1 cellular context compared by ENCODE assay signal in the genomic region with DNA sequence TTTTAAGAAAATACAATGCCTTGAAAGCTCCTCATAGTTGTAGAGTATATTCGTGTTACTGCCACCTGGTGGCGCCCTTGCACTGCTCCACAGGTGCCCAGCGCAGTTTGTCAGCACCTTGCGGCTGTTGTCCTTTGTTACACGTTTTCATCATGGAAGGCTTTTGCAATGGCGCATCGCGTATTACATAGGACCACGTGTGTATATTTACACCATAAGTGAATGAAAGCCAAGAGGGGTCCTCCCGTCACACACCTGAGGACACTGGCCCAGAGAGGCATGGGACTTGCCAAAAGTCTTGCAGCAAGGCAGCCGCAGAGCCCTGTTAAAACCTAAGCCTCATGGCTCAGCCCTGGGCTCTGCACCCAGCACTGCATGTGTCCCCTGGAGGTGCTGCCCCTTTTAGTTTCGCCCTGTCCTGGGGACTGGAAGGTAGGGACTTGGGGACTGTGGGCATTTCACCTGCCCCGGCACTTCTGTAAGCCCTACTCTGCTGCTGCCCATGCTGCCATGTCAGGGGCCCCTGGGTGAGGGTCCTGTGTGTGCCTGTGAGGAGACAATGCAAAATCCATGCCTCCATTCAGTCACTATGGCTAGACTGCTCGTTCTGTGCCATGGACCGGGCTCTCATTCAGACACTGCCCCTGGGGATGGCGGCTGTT.
TF ChIP-seq lines count a peak whose summit lies in the region.

No MANE protein-coding gene starts in this region.

TF ChIP-seq in GM12878, 131 proteins besides CTCF, POLR2A, EP300 and RAD21 (continued from another document and continues in another):
- TF ChIP-seq, protein P1, sequence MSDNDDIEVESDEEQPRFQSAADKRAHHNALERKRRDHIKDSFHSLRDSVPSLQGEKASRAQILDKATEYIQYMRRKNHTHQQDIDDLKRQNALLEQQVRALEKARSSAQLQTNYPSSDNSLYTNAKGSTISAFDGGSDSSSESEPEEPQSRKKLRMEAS (IDR thresholded peaks at IDR 0.05; ENCODE audit: low read depth, low read length): 0 out of 2 replicates have a peak, but pooled peaks have one; percentile 50
- TF ChIP-seq, protein P2, sequence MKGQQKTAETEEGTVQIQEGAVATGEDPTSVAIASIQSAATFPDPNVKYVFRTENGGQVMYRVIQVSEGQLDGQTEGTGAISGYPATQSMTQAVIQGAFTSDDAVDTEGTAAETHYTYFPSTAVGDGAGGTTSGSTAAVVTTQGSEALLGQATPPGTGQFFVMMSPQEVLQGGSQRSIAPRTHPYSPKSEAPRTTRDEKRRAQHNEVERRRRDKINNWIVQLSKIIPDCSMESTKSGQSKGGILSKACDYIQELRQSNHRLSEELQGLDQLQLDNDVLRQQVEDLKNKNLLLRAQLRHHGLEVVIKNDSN (IDR thresholded peaks at IDR 0.05; ENCODE audit: borderline replicate concordance, extremely low read length, insufficient read depth, low read depth, low read length): no peak
- no peak for TF ChIP-seq BACH1 (IDR thresholded peaks at IDR 0.05; ENCODE audit: borderline replicate concordance)
- no peak for TF ChIP-seq RCOR1 (conservative IDR thresholded peaks at IDR 0.05; ENCODE audit: low read depth, low read length)
- no peak for TF ChIP-seq WRNIP1 (IDR thresholded peaks at IDR 0.05; ENCODE audit: borderline replicate concordance, low read depth, low read length)
- TF ChIP-seq, protein P3, sequence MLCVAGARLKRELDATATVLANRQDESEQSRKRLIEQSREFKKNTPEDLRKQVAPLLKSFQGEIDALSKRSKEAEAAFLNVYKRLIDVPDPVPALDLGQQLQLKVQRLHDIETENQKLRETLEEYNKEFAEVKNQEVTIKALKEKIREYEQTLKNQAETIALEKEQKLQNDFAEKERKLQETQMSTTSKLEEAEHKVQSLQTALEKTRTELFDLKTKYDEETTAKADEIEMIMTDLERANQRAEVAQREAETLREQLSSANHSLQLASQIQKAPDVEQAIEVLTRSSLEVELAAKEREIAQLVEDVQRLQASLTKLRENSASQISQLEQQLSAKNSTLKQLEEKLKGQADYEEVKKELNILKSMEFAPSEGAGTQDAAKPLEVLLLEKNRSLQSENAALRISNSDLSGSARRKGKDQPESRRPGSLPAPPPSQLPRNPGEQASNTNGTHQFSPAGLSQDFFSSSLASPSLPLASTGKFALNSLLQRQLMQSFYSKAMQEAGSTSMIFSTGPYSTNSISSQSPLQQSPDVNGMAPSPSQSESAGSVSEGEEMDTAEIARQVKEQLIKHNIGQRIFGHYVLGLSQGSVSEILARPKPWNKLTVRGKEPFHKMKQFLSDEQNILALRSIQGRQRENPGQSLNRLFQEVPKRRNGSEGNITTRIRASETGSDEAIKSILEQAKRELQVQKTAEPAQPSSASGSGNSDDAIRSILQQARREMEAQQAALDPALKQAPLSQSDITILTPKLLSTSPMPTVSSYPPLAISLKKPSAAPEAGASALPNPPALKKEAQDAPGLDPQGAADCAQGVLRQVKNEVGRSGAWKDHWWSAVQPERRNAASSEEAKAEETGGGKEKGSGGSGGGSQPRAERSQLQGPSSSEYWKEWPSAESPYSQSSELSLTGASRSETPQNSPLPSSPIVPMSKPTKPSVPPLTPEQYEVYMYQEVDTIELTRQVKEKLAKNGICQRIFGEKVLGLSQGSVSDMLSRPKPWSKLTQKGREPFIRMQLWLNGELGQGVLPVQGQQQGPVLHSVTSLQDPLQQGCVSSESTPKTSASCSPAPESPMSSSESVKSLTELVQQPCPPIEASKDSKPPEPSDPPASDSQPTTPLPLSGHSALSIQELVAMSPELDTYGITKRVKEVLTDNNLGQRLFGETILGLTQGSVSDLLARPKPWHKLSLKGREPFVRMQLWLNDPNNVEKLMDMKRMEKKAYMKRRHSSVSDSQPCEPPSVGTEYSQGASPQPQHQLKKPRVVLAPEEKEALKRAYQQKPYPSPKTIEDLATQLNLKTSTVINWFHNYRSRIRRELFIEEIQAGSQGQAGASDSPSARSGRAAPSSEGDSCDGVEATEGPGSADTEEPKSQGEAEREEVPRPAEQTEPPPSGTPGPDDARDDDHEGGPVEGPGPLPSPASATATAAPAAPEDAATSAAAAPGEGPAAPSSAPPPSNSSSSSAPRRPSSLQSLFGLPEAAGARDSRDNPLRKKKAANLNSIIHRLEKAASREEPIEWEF (IDR thresholded peaks at IDR 0.05; ENCODE audit: insufficient replicate concordance, low read depth, low read length): no peak
- TF ChIP-seq SPI1 (IDR thresholded peaks at IDR 0.05; ENCODE audit: borderline replicate concordance, insufficient read depth, low read depth, low read length): no peak
- TF ChIP-seq TAF1 (IDR thresholded peaks at IDR 0.05; ENCODE audit: borderline replicate concordance, low read depth, low read length): no peak
- TF ChIP-seq HCFC1 (IDR thresholded peaks at IDR 0.05; ENCODE audit: low read length): no peak
- no peak for TF ChIP-seq CBFB (IDR thresholded peaks at IDR 0.05; ENCODE audit: low read depth)
- TF ChIP-seq JUNB (IDR thresholded peaks at IDR 0.05): no peak
- TF ChIP-seq NFXL1 (IDR thresholded peaks at IDR 0.05; ENCODE audit: borderline replicate concordance): no peak
- TF ChIP-seq FOXM1 (IDR thresholded peaks at IDR 0.05; ENCODE audit: low read depth, low read length): no peak
- TF ChIP-seq RB1 (IDR thresholded peaks at IDR 0.05; ENCODE audit: borderline replicate concordance): peak; percentile 43; the same call in 1 of the 2 replicates
- TF ChIP-seq, protein P4, sequence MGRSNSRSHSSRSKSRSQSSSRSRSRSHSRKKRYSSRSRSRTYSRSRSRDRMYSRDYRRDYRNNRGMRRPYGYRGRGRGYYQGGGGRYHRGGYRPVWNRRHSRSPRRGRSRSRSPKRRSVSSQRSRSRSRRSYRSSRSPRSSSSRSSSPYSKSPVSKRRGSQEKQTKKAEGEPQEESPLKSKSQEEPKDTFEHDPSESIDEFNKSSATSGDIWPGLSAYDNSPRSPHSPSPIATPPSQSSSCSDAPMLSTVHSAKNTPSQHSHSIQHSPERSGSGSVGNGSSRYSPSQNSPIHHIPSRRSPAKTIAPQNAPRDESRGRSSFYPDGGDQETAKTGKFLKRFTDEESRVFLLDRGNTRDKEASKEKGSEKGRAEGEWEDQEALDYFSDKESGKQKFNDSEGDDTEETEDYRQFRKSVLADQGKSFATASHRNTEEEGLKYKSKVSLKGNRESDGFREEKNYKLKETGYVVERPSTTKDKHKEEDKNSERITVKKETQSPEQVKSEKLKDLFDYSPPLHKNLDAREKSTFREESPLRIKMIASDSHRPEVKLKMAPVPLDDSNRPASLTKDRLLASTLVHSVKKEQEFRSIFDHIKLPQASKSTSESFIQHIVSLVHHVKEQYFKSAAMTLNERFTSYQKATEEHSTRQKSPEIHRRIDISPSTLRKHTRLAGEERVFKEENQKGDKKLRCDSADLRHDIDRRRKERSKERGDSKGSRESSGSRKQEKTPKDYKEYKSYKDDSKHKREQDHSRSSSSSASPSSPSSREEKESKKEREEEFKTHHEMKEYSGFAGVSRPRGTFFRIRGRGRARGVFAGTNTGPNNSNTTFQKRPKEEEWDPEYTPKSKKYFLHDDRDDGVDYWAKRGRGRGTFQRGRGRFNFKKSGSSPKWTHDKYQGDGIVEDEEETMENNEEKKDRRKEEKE (IDR thresholded peaks at IDR 0.05): no peak
- no peak for TF ChIP-seq CBX5 (IDR thresholded peaks at IDR 0.05; ENCODE audit: low read depth)
- TF ChIP-seq, protein P5, sequence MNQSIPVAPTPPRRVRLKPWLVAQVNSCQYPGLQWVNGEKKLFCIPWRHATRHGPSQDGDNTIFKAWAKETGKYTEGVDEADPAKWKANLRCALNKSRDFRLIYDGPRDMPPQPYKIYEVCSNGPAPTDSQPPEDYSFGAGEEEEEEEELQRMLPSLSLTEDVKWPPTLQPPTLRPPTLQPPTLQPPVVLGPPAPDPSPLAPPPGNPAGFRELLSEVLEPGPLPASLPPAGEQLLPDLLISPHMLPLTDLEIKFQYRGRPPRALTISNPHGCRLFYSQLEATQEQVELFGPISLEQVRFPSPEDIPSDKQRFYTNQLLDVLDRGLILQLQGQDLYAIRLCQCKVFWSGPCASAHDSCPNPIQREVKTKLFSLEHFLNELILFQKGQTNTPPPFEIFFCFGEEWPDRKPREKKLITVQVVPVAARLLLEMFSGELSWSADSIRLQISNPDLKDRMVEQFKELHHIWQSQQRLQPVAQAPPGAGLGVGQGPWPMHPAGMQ (IDR thresholded peaks at IDR 0.05; ENCODE audit: borderline replicate concordance): no peak
- no peak for TF ChIP-seq SUZ12 (IDR thresholded peaks at IDR 0.05; ENCODE audit: unreplicated experiment)
- TF ChIP-seq BHLHE40 (IDR thresholded peaks at IDR 0.05; ENCODE audit: borderline replicate concordance in 1 of 2, low read depth in 2 of 2, low read length in 1 of 2): no peak; a peak in 1 of 4 replicates
- TF ChIP-seq, protein P6, sequence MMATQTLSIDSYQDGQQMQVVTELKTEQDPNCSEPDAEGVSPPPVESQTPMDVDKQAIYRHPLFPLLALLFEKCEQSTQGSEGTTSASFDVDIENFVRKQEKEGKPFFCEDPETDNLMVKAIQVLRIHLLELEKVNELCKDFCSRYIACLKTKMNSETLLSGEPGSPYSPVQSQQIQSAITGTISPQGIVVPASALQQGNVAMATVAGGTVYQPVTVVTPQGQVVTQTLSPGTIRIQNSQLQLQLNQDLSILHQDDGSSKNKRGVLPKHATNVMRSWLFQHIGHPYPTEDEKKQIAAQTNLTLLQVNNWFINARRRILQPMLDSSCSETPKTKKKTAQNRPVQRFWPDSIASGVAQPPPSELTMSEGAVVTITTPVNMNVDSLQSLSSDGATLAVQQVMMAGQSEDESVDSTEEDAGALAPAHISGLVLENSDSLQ (IDR thresholded peaks at IDR 0.05): no peak
- TF ChIP-seq ZNF622 (IDR thresholded peaks at IDR 0.05): no peak
- no peak for TF ChIP-seq RELA (IDR thresholded peaks at IDR 0.05; ENCODE audit: borderline replicate concordance, partially characterized antibody)
- TF ChIP-seq RBBP5 (conservative IDR thresholded peaks at IDR 0.05): no peak
- TF ChIP-seq SMC3 (IDR thresholded peaks at IDR 0.05; ENCODE audit: borderline replicate concordance, low read length): peak; percentile 88
- no peak for TF ChIP-seq BRCA1 (IDR thresholded peaks at IDR 0.05; ENCODE audit: low read depth, low read length)
- no peak for TF ChIP-seq TBL1XR1 (IDR thresholded peaks at IDR 0.05; ENCODE audit: low read depth, low read length)
- TF ChIP-seq HDAC2 (IDR thresholded peaks at IDR 0.05): no peak
- TF ChIP-seq, protein P7, sequence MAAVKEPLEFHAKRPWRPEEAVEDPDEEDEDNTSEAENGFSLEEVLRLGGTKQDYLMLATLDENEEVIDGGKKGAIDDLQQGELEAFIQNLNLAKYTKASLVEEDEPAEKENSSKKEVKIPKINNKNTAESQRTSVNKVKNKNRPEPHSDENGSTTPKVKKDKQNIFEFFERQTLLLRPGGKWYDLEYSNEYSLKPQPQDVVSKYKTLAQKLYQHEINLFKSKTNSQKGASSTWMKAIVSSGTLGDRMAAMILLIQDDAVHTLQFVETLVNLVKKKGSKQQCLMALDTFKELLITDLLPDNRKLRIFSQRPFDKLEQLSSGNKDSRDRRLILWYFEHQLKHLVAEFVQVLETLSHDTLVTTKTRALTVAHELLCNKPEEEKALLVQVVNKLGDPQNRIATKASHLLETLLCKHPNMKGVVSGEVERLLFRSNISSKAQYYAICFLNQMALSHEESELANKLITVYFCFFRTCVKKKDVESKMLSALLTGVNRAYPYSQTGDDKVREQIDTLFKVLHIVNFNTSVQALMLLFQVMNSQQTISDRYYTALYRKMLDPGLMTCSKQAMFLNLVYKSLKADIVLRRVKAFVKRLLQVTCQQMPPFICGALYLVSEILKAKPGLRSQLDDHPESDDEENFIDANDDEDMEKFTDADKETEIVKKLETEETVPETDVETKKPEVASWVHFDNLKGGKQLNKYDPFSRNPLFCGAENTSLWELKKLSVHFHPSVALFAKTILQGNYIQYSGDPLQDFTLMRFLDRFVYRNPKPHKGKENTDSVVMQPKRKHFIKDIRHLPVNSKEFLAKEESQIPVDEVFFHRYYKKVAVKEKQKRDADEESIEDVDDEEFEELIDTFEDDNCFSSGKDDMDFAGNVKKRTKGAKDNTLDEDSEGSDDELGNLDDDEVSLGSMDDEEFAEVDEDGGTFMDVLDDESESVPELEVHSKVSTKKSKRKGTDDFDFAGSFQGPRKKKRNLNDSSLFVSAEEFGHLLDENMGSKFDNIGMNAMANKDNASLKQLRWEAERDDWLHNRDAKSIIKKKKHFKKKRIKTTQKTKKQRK (IDR thresholded peaks at IDR 0.05; ENCODE audit: low read depth, low read length): no peak
- TF ChIP-seq, protein P8, sequence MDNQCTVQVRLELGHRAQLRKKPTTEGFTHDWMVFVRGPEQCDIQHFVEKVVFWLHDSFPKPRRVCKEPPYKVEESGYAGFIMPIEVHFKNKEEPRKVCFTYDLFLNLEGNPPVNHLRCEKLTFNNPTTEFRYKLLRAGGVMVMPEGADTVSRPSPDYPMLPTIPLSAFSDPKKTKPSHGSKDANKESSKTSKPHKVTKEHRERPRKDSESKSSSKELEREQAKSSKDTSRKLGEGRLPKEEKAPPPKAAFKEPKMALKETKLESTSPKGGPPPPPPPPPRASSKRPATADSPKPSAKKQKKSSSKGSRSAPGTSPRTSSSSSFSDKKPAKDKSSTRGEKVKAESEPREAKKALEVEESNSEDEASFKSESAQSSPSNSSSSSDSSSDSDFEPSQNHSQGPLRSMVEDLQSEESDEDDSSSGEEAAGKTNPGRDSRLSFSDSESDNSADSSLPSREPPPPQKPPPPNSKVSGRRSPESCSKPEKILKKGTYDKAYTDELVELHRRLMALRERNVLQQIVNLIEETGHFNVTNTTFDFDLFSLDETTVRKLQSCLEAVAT (IDR thresholded peaks at IDR 0.05): no peak
- peak; percentile 44; the same call in 1 of the 2 replicates for TF ChIP-seq CREB1 (IDR thresholded peaks at IDR 0.05; ENCODE audit: low read depth)
- TF ChIP-seq, protein P9, sequence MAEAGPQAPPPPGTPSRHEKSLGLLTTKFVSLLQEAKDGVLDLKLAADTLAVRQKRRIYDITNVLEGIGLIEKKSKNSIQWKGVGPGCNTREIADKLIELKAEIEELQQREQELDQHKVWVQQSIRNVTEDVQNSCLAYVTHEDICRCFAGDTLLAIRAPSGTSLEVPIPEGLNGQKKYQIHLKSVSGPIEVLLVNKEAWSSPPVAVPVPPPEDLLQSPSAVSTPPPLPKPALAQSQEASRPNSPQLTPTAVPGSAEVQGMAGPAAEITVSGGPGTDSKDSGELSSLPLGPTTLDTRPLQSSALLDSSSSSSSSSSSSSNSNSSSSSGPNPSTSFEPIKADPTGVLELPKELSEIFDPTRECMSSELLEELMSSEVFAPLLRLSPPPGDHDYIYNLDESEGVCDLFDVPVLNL (IDR thresholded peaks at IDR 0.05; ENCODE audit: low read depth, low read length): no peak
- TF ChIP-seq, protein P10, sequence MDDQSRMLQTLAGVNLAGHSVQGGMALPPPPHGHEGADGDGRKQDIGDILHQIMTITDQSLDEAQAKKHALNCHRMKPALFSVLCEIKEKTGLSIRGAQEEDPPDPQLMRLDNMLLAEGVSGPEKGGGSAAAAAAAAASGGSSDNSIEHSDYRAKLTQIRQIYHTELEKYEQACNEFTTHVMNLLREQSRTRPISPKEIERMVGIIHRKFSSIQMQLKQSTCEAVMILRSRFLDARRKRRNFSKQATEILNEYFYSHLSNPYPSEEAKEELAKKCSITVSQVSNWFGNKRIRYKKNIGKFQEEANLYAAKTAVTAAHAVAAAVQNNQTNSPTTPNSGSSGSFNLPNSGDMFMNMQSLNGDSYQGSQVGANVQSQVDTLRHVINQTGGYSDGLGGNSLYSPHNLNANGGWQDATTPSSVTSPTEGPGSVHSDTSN (IDR thresholded peaks at IDR 0.05; ENCODE audit: insufficient replicate concordance, low read depth, low read length): no peak
